In the genomic region with DNA sequence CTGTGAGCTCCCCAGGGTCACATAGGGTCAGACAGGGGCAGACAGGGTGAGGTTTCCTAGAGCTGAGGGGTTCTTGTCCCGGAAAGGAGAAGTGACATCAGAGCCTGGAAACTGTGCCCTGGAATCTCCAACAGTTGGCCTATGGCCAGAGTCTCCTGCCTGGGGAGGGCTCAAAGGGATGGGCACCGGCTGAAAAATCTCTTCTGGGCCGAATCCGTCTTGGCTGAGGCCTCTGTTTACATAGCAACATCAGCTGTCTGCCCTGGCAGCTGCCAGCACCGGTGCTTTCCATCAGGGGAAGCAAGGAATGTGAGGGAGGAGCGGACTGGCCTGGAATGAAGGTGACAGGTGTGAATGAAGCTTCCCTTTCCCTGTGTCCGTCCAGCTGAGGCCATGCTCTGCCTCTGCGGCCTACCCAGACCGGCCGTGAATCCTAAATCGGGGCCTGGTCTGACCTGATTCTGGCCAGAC, we compare ENCODE assay signal across 1 cellular context.
TF ChIP-seq lines count a peak whose summit lies in the region.

No MANE protein-coding gene starts in this region.

TF ChIP-seq in GM12878, 131 proteins besides CTCF, POLR2A, EP300 and RAD21:
- TF ChIP-seq, protein P1, sequence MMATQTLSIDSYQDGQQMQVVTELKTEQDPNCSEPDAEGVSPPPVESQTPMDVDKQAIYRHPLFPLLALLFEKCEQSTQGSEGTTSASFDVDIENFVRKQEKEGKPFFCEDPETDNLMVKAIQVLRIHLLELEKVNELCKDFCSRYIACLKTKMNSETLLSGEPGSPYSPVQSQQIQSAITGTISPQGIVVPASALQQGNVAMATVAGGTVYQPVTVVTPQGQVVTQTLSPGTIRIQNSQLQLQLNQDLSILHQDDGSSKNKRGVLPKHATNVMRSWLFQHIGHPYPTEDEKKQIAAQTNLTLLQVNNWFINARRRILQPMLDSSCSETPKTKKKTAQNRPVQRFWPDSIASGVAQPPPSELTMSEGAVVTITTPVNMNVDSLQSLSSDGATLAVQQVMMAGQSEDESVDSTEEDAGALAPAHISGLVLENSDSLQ (IDR thresholded peaks at IDR 0.05), result no peak
- TF ChIP-seq, protein P2, sequence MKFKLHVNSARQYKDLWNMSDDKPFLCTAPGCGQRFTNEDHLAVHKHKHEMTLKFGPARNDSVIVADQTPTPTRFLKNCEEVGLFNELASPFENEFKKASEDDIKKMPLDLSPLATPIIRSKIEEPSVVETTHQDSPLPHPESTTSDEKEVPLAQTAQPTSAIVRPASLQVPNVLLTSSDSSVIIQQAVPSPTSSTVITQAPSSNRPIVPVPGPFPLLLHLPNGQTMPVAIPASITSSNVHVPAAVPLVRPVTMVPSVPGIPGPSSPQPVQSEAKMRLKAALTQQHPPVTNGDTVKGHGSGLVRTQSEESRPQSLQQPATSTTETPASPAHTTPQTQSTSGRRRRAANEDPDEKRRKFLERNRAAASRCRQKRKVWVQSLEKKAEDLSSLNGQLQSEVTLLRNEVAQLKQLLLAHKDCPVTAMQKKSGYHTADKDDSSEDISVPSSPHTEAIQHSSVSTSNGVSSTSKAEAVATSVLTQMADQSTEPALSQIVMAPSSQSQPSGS (IDR thresholded peaks at IDR 0.05; ENCODE audit: low read length), result no peak
- TF ChIP-seq RCOR1 (conservative IDR thresholded peaks at IDR 0.05; ENCODE audit: low read depth, low read length) (no peak), REST (IDR thresholded peaks at IDR 0.05; ENCODE audit: low read depth, low read length) (no peak), SIX5 (IDR thresholded peaks at IDR 0.05; ENCODE audit: low read depth, low read length, severe bottlenecking) (no peak), RB1 (IDR thresholded peaks at IDR 0.05; ENCODE audit: borderline replicate concordance) (no peak), ZNF622 (IDR thresholded peaks at IDR 0.05) (no peak), TCF12 (IDR thresholded peaks at IDR 0.05; ENCODE audit: low read depth, low read length) (no peak), USF1 (IDR thresholded peaks at IDR 0.05; ENCODE audit: borderline replicate concordance, extremely low read length, insufficient read depth, low read depth, low read length) (no peak), POLR2AphosphoS5 (IDR thresholded peaks at IDR 0.05; ENCODE audit: low read length) (no peak), IKZF1 (conservative IDR thresholded peaks at IDR 0.05) (no peak), SKIL (IDR thresholded peaks at IDR 0.05; ENCODE audit: low read depth, poor library complexity, severe bottlenecking) (no peak)
- TF ChIP-seq, protein P3, sequence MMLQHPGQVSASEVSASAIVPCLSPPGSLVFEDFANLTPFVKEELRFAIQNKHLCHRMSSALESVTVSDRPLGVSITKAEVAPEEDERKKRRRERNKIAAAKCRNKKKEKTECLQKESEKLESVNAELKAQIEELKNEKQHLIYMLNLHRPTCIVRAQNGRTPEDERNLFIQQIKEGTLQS (IDR thresholded peaks at IDR 0.05; ENCODE audit: borderline replicate concordance, extremely low read depth, low read depth, low read length), result no peak
- TF ChIP-seq, protein P4, sequence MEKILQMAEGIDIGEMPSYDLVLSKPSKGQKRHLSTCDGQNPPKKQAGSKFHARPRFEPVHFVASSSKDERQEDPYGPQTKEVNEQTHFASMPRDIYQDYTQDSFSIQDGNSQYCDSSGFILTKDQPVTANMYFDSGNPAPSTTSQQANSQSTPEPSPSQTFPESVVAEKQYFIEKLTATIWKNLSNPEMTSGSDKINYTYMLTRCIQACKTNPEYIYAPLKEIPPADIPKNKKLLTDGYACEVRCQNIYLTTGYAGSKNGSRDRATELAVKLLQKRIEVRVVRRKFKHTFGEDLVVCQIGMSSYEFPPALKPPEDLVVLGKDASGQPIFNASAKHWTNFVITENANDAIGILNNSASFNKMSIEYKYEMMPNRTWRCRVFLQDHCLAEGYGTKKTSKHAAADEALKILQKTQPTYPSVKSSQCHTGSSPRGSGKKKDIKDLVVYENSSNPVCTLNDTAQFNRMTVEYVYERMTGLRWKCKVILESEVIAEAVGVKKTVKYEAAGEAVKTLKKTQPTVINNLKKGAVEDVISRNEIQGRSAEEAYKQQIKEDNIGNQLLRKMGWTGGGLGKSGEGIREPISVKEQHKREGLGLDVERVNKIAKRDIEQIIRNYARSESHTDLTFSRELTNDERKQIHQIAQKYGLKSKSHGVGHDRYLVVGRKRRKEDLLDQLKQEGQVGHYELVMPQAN (conservative IDR thresholded peaks at IDR 0.05), result no peak
